9 cellular contexts compared by ENCODE assay signal in the genomic region with DNA sequence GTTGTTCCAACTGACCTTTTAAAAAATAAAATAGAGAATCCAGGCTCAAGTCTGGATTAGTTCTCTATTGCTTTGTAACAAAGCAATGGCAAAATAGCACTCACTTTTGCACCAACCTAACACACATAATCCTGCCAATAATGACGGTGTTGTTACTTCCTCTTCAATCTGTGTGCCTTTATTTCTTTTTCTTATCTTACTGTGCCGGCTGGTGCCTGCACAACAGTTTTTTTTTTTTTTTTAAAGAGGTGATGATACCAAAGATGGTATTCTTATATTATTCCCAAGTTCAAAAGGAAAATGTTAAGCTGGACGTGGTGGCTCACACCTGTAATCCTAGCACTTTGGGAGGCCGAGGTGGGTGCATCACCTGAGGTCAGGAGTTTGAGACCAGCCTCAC. TPM values are rescaled to one million over a fixed set of nuclear protein-coding genes. Genes with fewer than 3 reads are reported as not detected.
"Had no signal": no experiment of that assay in that cellular context is flagged by ENCODE, and none has a peak within 500 bp of the region (broad histone marks: within the 10 kb centered on the region; RNA-seq: fewer than 3 reads in every experiment).

No MANE protein-coding gene starts in this region.

- H2AFZ ChIP-seq: GM23248 had no signal

- FAIRE-seq: HepG2 had no signal

- H3K27ac ChIP-seq: GM23248, HL-60 had no signal

- H3K4me3 ChIP-seq: GM23248, HAP-1 had no signal

- H3K4me1 ChIP-seq: HAP-1 had no signal

- H3K9ac ChIP-seq: GM23248 had no signal

- H3K36me3 ChIP-seq: HAP-1 had no signal

- H3K9me3 ChIP-seq: HAP-1 had no signal

- ATAC-seq: HCT116, HepG2 had no signal

- DNase-seq: GM23248, GOT3, H7, HFFc6 had no signal

RNA-seq across cellular contexts. Expression of a gene that starts 3.4 kb away (rescaled TPM):
- total RNA-seq: H7 had no signal
- polyA plus RNA-seq: IgD-negative memory B cell had no signal
